In the genomic region with DNA sequence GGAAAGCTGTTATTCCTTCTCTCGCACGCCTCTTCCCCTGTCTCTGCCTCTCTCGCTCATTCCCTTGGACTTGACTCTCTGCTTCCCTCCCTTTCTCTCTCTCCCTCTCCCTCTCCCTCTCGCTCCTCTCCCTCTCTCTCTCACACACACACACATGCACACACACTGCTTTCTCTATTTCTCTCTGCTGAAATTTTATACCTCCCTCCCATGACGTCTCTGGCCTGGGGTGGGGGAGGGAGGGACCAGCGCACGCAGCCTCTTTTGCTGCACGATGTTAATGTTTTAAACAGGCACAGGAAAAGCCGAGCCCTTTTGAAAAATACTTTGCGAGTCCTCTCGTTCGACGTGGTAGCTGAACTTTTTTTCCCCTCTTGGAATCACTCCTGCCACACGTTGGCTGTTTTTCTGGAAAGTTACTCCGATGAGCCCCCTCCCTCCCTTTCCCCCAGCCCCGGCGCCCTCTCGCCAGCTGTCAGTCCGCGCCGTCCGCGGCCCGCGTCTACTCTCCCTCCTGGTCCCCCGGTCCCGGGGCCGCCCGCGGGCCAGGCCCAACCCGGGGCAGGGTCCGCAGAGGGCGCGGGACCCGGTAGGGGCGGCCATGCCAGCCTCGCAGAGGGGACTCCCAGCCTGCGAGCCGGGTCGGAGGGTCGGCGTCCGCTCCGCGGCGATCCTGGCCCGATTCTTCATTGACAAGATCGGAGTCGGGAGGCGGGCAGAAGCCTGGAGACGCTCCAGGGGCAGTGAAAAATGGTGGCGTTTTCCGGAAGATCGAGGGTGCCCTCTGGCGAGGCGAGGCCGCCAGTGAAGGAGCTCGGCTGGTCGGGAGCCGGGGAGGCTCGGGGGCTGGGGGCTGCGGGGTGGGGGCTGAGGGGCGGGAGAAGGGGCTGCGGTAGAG, we compare ENCODE assay signal across 8 cellular contexts.
A peak's percentile ranks its signal among the peaks of the same experiment; 100 is the strongest.
DNase-seq lines count a peak whose midpoint lies in the region; ATAC-seq and TF ChIP-seq lines count a peak whose summit lies in the region.

TGFB3 (minus strand) TSS at position 170 of the 898 bp plus-strand sequence. CDS start 1,102 bp downstream, outside the sequence.

- DNase-seq in NCI-H2227 treated with DMSO at 0.1 percent for 48 hours (lab: John Stamatoyannopoulos, UW) (peak; percentile 77), caudate nucleus (lab: John Stamatoyannopoulos, UW) (peak in 60 of 61 donors; percentile 32 to 91 (median 74)), islet precursor cell (peak; percentile 93), smooth muscle cell of the brain vasculature (ENCODE audit: low read depth, low spot score) (peak; percentile 82)
- DNase-seq in activated CD4-positive, CD25-positive, alpha-beta regulatory T cell treated with anti-CD3 and anti-CD28 coated beads, Interleukin-2, amount 50 U/mL, for 16 hours (ENCODE audit: low read depth, low spot score), result peak; percentile 55

- ATAC-seq in HG03045 (IDR thresholded peaks at IDR 0.05; ENCODE audit: unreplicated experiment) (peak; percentile 58), HG03342 (IDR thresholded peaks at IDR 0.05; ENCODE audit: unreplicated experiment) (no peak)

- peak within 1 kb of the TSS; percentile 90 for H3K27ac ChIP-seq in caudate nucleus (ENCODE audit: low read depth, low read length)

- TF ChIP-seq CTCF in GM12872 (IDR thresholded peaks at IDR 0.05; ENCODE audit: insufficient read depth, low read depth, low read length), result peak; percentile 72
